Comparison of ENCODE assay signal across 8 cellular contexts in the genomic region with DNA sequence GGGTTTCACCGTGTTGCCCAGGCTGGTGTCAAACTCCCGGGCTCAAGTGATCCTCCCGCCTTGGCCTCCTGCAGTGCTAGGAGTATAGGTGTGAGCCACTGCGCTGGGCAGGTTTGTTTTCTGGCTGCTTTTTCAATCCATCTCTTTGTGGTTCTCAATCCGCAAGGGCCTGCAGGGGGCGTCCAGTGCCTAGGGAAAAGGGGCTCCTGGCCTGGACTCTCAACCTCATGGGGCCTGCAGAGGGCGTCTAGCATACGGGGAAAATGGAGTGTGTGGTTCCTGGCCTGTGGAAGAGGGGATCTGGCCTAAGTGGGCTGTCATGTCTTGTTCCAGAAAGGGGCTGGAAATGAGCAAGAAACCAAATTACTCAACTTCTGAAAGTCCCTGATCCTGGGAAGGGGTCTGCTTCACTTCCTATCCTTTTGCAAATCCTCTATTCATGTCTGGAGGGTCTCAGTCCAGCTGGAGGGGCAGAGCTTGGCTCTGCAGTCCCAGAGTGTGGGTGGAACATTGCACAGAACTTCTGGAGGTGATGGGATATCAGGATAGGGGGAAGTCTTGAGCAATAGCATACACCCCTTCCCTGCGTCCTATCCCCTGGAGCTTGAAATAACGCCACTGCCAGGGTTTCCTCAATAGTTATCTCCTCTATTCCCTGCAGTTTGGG. TPM values are rescaled to one million over a fixed set of nuclear protein-coding genes. Genes with fewer than 3 reads are reported as not detected.
A peak's percentile ranks its signal among the peaks of the same experiment; 100 is the strongest.
DNase-seq lines count a peak whose midpoint lies in the region; ATAC-seq and TF ChIP-seq lines count a peak whose summit lies in the region.

No MANE protein-coding gene starts in this region.

- H3K27me3 Mint-ChIP-seq in activated CD4-positive, alpha-beta T cell treated with anti-CD3 and anti-CD28 coated beads, Interleukin-2, amount 10 ng/mL, durations not matched to agents 24 days and 14 days = no peaks in the 10 kb centered on the region
- no peaks in the 10 kb centered on the region for H3K27me3 Mint-ChIP-seq in effector memory CD8-positive, alpha-beta T cell

- peak; percentile 63 to 75 for DNase-seq in AML-193 (lab: John Stamatoyannopoulos, UW)
- peak; percentile 61 for DNase-seq in NCI-H446 treated with DMSO at 0.1 percent for 48 hours (lab: John Stamatoyannopoulos, UW)
- DNase-seq in activated CD4-positive, alpha-beta T cell treated with anti-CD3 and anti-CD28 coated beads, Interleukin-2, amount 10 ng/mL, durations not matched to agents 24 days and 14 days = peak; percentile 83
- peak in 1 of 3 experiments; percentile 20 for DNase-seq in effector memory CD8-positive, alpha-beta T cell
- DNase-seq in myocyte (ENCODE audit: low read depth) = peak; percentile 50
- DNase-seq in suprapubic skin (ENCODE audit: low spot score in 2 of 2) = peak; percentile 78 to 84

- H3K27me3 ChIP-seq in suprapubic skin = no peaks in the 10 kb centered on the region

- no peaks in the 10 kb centered on the region for H3K9me3 ChIP-seq in suprapubic skin

- H3K4me3 ChIP-seq in suprapubic skin = no peak overlapping the region

- no peak for TF ChIP-seq EP300 in suprapubic skin (IDR thresholded peaks at IDR 0.05)

- H3K4me3 Mint-ChIP-seq in activated CD4-positive, alpha-beta T cell treated with anti-CD3 and anti-CD28 coated beads, Interleukin-2, amount 10 ng/mL, durations not matched to agents 24 days and 14 days = no peak overlapping the region
- H3K4me3 Mint-ChIP-seq in effector memory CD8-positive, alpha-beta T cell = no peak overlapping the region

- no peaks in the 10 kb centered on the region for H3K36me3 Mint-ChIP-seq in activated CD4-positive, alpha-beta T cell treated with anti-CD3 and anti-CD28 coated beads, Interleukin-2, amount 10 ng/mL, durations not matched to agents 24 days and 14 days (ENCODE audit: low read depth)
- no peaks in the 10 kb centered on the region for H3K36me3 Mint-ChIP-seq in effector memory CD8-positive, alpha-beta T cell (ENCODE audit: insufficient read depth)

- H3K27ac ChIP-seq in suprapubic skin = no peak overlapping the region

- peaks cover 2% of the 10 kb centered on the region for H3K4me1 Mint-ChIP-seq in activated CD4-positive, alpha-beta T cell treated with anti-CD3 and anti-CD28 coated beads, Interleukin-2, amount 10 ng/mL, durations not matched to agents 24 days and 14 days
- H3K4me1 Mint-ChIP-seq in effector memory CD8-positive, alpha-beta T cell (ENCODE audit: low read depth in 2 of 2) = peaks cover 0 to 2% of the 10 kb centered on the region in 2 donors

- no peak for TF ChIP-seq POLR2A in suprapubic skin (IDR thresholded peaks at IDR 0.05)

- H3K9me3 Mint-ChIP-seq in activated CD4-positive, alpha-beta T cell treated with anti-CD3 and anti-CD28 coated beads, Interleukin-2, amount 10 ng/mL, durations not matched to agents 24 days and 14 days = no peaks in the 10 kb centered on the region
- no peaks in the 10 kb centered on the region for H3K9me3 Mint-ChIP-seq in effector memory CD8-positive, alpha-beta T cell

- peaks cover 7% of the 10 kb centered on the region for H3K4me1 ChIP-seq in suprapubic skin

- H3K27ac Mint-ChIP-seq in activated CD4-positive, alpha-beta T cell treated with anti-CD3 and anti-CD28 coated beads, Interleukin-2, amount 10 ng/mL, durations not matched to agents 24 days and 14 days = no peak overlapping the region
- H3K27ac Mint-ChIP-seq in effector memory CD8-positive, alpha-beta T cell = peak overlapping the region in 1 of 2 donors; percentile 8

- TF ChIP-seq CTCF in suprapubic skin (IDR thresholded peaks at IDR 0.05) = peak; percentile 33 to 56

- intact Hi-C loops in activated CD4-positive, alpha-beta T cell treated with anti-CD3 and anti-CD28 coated beads, Interleukin-2, amount 10 ng/mL, durations not matched to agents 24 days and 14 days (cut with micrococcal nuclease) = loop anchor here (1.0 kb wide), 1 partner anchor 26 kb away; no protein-coding TSS in a partner anchor

- no peaks in the 10 kb centered on the region for H3K36me3 ChIP-seq in suprapubic skin

- peak; percentile 63 for ATAC-seq in GM19351 (IDR thresholded peaks at IDR 0.05; ENCODE audit: unreplicated experiment)
- ATAC-seq in effector memory CD8-positive, alpha-beta T cell (replicated peaks) = peak; percentile 63
- no peak for ATAC-seq in GM18517 (IDR thresholded peaks at IDR 0.05; ENCODE audit: unreplicated experiment)

- 52% methylated on average over 6 of the region's 10 CpGs for whole genome bisulfite sequencing in suprapubic skin

RNA-seq across cellular contexts. Expression of a gene that starts 12.7 kb away (rescaled TPM):
- total RNA-seq in activated CD4-positive, alpha-beta T cell treated with anti-CD3 and anti-CD28 coated beads, Interleukin-2, amount 10 ng/mL, durations not matched to agents 24 days and 14 days = 0.52 and 0.70 TPM in 2 replicates
- not detected in 2 replicates for total RNA-seq in myocyte
- 0.38 TPM for polyA plus RNA-seq in myocyte (2012)
- total RNA-seq in suprapubic skin = 100 to 1,000 TPM; 169 to 357 (median 233) TPM

RNA-seq across cellular contexts. Expression of a gene that starts 15.9 kb away (rescaled TPM):
- not detected in 2 replicates for total RNA-seq in activated CD4-positive, alpha-beta T cell treated with anti-CD3 and anti-CD28 coated beads, Interleukin-2, amount 10 ng/mL, durations not matched to agents 24 days and 14 days
- total RNA-seq in myocyte = not detected in 2 replicates
- not detected for polyA plus RNA-seq in myocyte (2012)
- 1 to 10 TPM; 1.3 to 5.4 (median 3.3) TPM for total RNA-seq in suprapubic skin

RNA-seq across cellular contexts. Expression of a gene that starts 23.2 kb away (rescaled TPM):
- total RNA-seq in activated CD4-positive, alpha-beta T cell treated with anti-CD3 and anti-CD28 coated beads, Interleukin-2, amount 10 ng/mL, durations not matched to agents 24 days and 14 days = 29.7 and 34.4 TPM in 2 replicates
- total RNA-seq in myocyte (11.8 and 16.0 TPM in 2 replicates), suprapubic skin (100 to 1,000 TPM in 1 of 4 donors, 10 to 100 TPM in 3; 23.4 to 114 (median 39.3) TPM)
- polyA plus RNA-seq in myocyte (2012) = 15.5 TPM

RNA-seq across cellular contexts. Expression of a gene that starts 28.7 kb away (rescaled TPM):
- 68.9 and 73.4 TPM in 2 replicates for total RNA-seq in activated CD4-positive, alpha-beta T cell treated with anti-CD3 and anti-CD28 coated beads, Interleukin-2, amount 10 ng/mL, durations not matched to agents 24 days and 14 days
- 22.9 and 24.0 TPM in 2 replicates for total RNA-seq in myocyte
- polyA plus RNA-seq in myocyte (2012) = 32.7 TPM
- total RNA-seq in suprapubic skin = 100 to 1,000 TPM in 1 of 4 donors, 10 to 100 TPM in 3; 47.6 to 182 (median 77.6) TPM

RNA-seq across cellular contexts. Expression of a gene that starts 34.8 kb away (rescaled TPM):
- total RNA-seq in activated CD4-positive, alpha-beta T cell treated with anti-CD3 and anti-CD28 coated beads, Interleukin-2, amount 10 ng/mL, durations not matched to agents 24 days and 14 days = not detected in 2 replicates
- not detected in 2 replicates for total RNA-seq in myocyte
- not detected for polyA plus RNA-seq in myocyte (2012)
- total RNA-seq in suprapubic skin = 1 to 10 TPM in 3 of 4 donors, not detected in 1; 5.2 to 6.1 (median 5.6) TPM

Comparison
In these comparisons a context has a peak if more than half of its experiments do, and no peak if none do; other contexts are left out.
1. RNA of a gene that starts 12.7 kb away (total RNA-seq): 169 to 357 TPM in suprapubic skin; 0.52 to 0.70 TPM in activated CD4-positive, alpha-beta T cell treated with anti-CD3 and anti-CD28 coated beads, Interleukin-2, amount 10 ng/mL, durations not matched to agents 24 days and 14 days and not detected in myocyte; every median in the first group is over 100 times any median in the second.